ENCODE assay signal across 22 cellular contexts in genomic region chr10:62619409-62619730, GRCh38.
DNase-seq lines count a peak whose midpoint lies in the region; ATAC-seq and TF ChIP-seq lines count a peak whose summit lies in the region.
"Had no signal": no experiment of that assay in that cellular context is flagged by ENCODE, and none has a peak within 500 bp of the region (broad histone marks: within the 10 kb centered on the region; RNA-seq: fewer than 3 reads in every experiment).

No MANE protein-coding gene starts in this region.

- peak overlapping the region in 3 of 4 donors; percentile 32 to 68 (median 43) for H3K27ac ChIP-seq in upper lobe of left lung
- H3K27ac ChIP-seq: C4-2B, cardiac muscle cell, psoas muscle had no signal

- TF ChIP-seq POLR2A in upper lobe of left lung (IDR thresholded peaks at IDR 0.05), result no peak

- H3K36me3 ChIP-seq in upper lobe of left lung, result no peaks in the 10 kb centered on the region
- H3K36me3 ChIP-seq: cardiac muscle cell had no signal

- H3K9me3 ChIP-seq in upper lobe of left lung, result no peaks in the 10 kb centered on the region
- H3K9me3 ChIP-seq: psoas muscle had no signal

- 43 to 59% methylated on average over 2 of the region's 2 CpGs for WGBS in upper lobe of left lung, 2 donors

- peaks cover 13 to 18% (median 17%) of the 10 kb centered on the region in 4 donors for H3K4me1 ChIP-seq in upper lobe of left lung
- H3K4me1 ChIP-seq: psoas muscle had no signal

- no peak overlapping the region for H3K4me3 ChIP-seq in fibroblast of the aortic adventitia (ENCODE audit: low read depth, low read length)
- no peak overlapping the region for H3K4me3 ChIP-seq in upper lobe of left lung
- H3K4me3 ChIP-seq: cardiac muscle cell, psoas muscle had no signal

- no peak for TF ChIP-seq EP300 in upper lobe of left lung (IDR thresholded peaks at IDR 0.05)

- TF ChIP-seq CTCF in fibroblast of the aortic adventitia (IDR thresholded peaks at IDR 0.05; ENCODE audit: insufficient read depth, low read length) (no peak), upper lobe of left lung (IDR thresholded peaks at IDR 0.05) (no peak)

- intact Hi-C loops in Right ventricle myocardium inferior (cut with DNase I), result no loop called here

- ATAC-seq in upper lobe of left lung (ENCODE audit: low FRiP score in 2 of 2), result peak in 1 of 2 donors; percentile 33
- no peak for ATAC-seq in left lobe of liver
- ATAC-seq in Right ventricle myocardium inferior, result no peak
- ATAC-seq: activated CD8-positive, alpha-beta T cell treated with anti-CD3 and anti-CD28 coated beads, Interleukin-2, amount 10 ng/mL, durations not matched to agents 7 days and 5 days; Panc1; psoas muscle had no signal

- no peaks in the 10 kb centered on the region for H3K27me3 ChIP-seq in upper lobe of left lung
- H3K27me3 ChIP-seq: cardiac muscle cell had no signal

- DNase-seq in SKM-1 treated with dmso at 0.1 percent for 144 hours (lab: John Stamatoyannopoulos, UW; ENCODE audit: unreplicated experiment), result peak; percentile 18
- DNase-seq in SKM-1 (lab: John Stamatoyannopoulos, UW; ENCODE audit: unreplicated experiment), result no peak
- DNase-seq in NCI-H226, result peak; percentile 21
- peak; percentile 45 for DNase-seq in fibroblast of the aortic adventitia (ENCODE audit: low read depth)
- no peak for DNase-seq in upper lobe of left lung
- DNase-seq in left lobe of liver (ENCODE audit: low spot score), result no peak
- DNase-seq in mesenteric fat pad (ENCODE audit: low spot score), result no peak
- no peak for DNase-seq in Right ventricle myocardium inferior (ENCODE audit: missing footprints)
- DNase-seq: activated CD8-positive, alpha-beta T cell treated with anti-CD3 and anti-CD28 coated beads, Interleukin-2, amount 10 ng/mL, durations not matched to agents 7 days and 5 days; activated naive CD8-positive, alpha-beta T cell treated with anti-CD3 and anti-CD28 coated beads, Interleukin-2, amount 10 ng/mL, durations not matched to agents 7 days and 5 days; DMS79; erythroblast; glutamatergic neuron; MM.1S; NCI-H2081 treated with DMSO at 0.1 percent for 48 hours; NCI-H524 treated with DMSO at 0.1 percent for 48 hours; nephron progenitor cell; psoas muscle; stimulated activated naive CD4-positive, alpha-beta T cell treated with Interleukin-2 at 50 U/mL for 16 hours had no signal

Comparison
In these comparisons a context has a peak if more than half of its experiments do, and no peak if none do; other contexts are left out.
1. DNase-seq: peak in SKM-1 treated with dmso at 0.1 percent for 144 hours (single experiment), NCI-H226 (single experiment) and fibroblast of the aortic adventitia (single experiment); none in SKM-1 (single experiment), upper lobe of left lung (0 of 2), left lobe of liver (single experiment), mesenteric fat pad (single experiment) and Right ventricle myocardium inferior (single experiment).